ENCODE assay signal across 24 cellular contexts in genomic region chr6:42969934-42970333, GRCh38. TPM values are rescaled to one million over a fixed set of nuclear protein-coding genes. Genes with fewer than 3 reads are reported as not detected.
"Had no signal": no experiment of that assay in that cellular context is flagged by ENCODE, and none has a peak within 500 bp of the region (broad histone marks: within the 10 kb centered on the region; RNA-seq: fewer than 3 reads in every experiment).

No MANE protein-coding gene starts in this region.

- H3K36me3 Mint-ChIP-seq: natural killer cell treated with Interleukin-12 subunit alpha and Interleukin-12 subunit beta and Interleukin-15 and Interleukin-18, amount 100 ng/mL, for 72 hours had no signal

- H3K9me3 ChIP-seq: esophagus muscularis mucosa, left ventricle myocardium inferior, prostate gland, spleen, tibial nerve, upper lobe of right lung had no signal

- H3K27me3 Mint-ChIP-seq: natural killer cell treated with Interleukin-12 subunit alpha and Interleukin-12 subunit beta and Interleukin-15 and Interleukin-18, amount 100 ng/mL, for 72 hours; stimulated activated memory B cell treated with anti-CD40 and anti-IgM and Interleukin-4, amounts not matched to agents 10 μg/mL and 1 μg/mL and 100 μg/mL, for 72 hours; stimulated activated naive CD8-positive, alpha-beta T cell treated with anti-CD3 and anti-CD28 coated beads, Interleukin-15, Interleukin-2, amounts not matched to agents 100 ng/mL and 50 ng/mL, for 24 hours had no signal

- H3K9ac ChIP-seq: parathyroid adenoma had no signal

- H3K27ac Mint-ChIP-seq: immature natural killer cell; natural killer cell treated with Interleukin-12 subunit alpha and Interleukin-12 subunit beta and Interleukin-15 and Interleukin-18, amount 100 ng/mL, for 72 hours; stimulated activated memory B cell treated with anti-CD40 and anti-IgM and Interleukin-4, amounts not matched to agents 10 μg/mL and 1 μg/mL and 100 μg/mL, for 72 hours had no signal

- ATAC-seq: natural killer cell treated with Interleukin-12 subunit alpha and Interleukin-12 subunit beta and Interleukin-15 and Interleukin-18, amount 100 ng/mL, for 72 hours; sciatic nerve; stimulated activated memory B cell treated with anti-CD40 and anti-IgM and Interleukin-4, amounts not matched to agents 10 μg/mL and 1 μg/mL and 100 μg/mL, for 72 hours; upper lobe of right lung had no signal

- H3K4me1 ChIP-seq: parathyroid adenoma, prostate gland, tibial nerve, upper lobe of right lung had no signal

- H3K4me3 Mint-ChIP-seq: immature natural killer cell; natural killer cell treated with Interleukin-12 subunit alpha and Interleukin-12 subunit beta and Interleukin-15 and Interleukin-18, amount 100 ng/mL, for 72 hours; stimulated activated memory B cell treated with anti-CD40 and anti-IgM and Interleukin-4, amounts not matched to agents 10 μg/mL and 1 μg/mL and 100 μg/mL, for 72 hours; stimulated activated naive CD8-positive, alpha-beta T cell treated with anti-CD3 and anti-CD28 coated beads, Interleukin-15, Interleukin-2, amounts not matched to agents 100 ng/mL and 50 ng/mL, for 24 hours had no signal

- H3K4me3 ChIP-seq: esophagus muscularis mucosa, left ventricle myocardium inferior, lung, prostate gland, spleen, tibial nerve, upper lobe of right lung had no signal

- H3K27ac ChIP-seq: epithelial cell of prostate, esophagus muscularis mucosa, left ventricle myocardium inferior, parathyroid adenoma, prostate gland, spleen, tibial nerve, upper lobe of right lung had no signal

- H3K9me3 Mint-ChIP-seq: immature natural killer cell; natural killer cell treated with Interleukin-12 subunit alpha and Interleukin-12 subunit beta and Interleukin-15 and Interleukin-18, amount 100 ng/mL, for 72 hours; stimulated activated memory B cell treated with anti-CD40 and anti-IgM and Interleukin-4, amounts not matched to agents 10 μg/mL and 1 μg/mL and 100 μg/mL, for 72 hours; stimulated activated naive CD8-positive, alpha-beta T cell treated with anti-CD3 and anti-CD28 coated beads, Interleukin-15, Interleukin-2, amounts not matched to agents 100 ng/mL and 50 ng/mL, for 24 hours had no signal

- DNase-seq: cortex of kidney; effector memory CD4-positive, alpha-beta T cell; foreskin fibroblast; immature natural killer cell; left ventricle myocardium inferior; mesenchymal stem cell; midbrain; spleen; stimulated activated CD4-positive, alpha-beta T cell treated with anti-CD3 and anti-CD28 coated beads, Interleukin-15, amount 100 ng/mL, for 24 hours; stimulated activated CD4-positive, alpha-beta T cell treated with anti-CD3 and anti-CD28 coated beads, Interleukin-1b, Interleukin-23, amount 100 ng/mL, for 48 hours; stimulated activated CD4-positive, alpha-beta T cell treated with anti-CD3 and anti-CD28 coated beads, Interleukin-4, amount 100 ng/mL, for 24 hours; upper lobe of right lung had no signal

- H3K27me3 ChIP-seq: esophagus muscularis mucosa, spleen, tibial nerve, upper lobe of right lung had no signal

RNA-seq across cellular contexts. Expression of gene GNMT, which starts 9.4 kb away (rescaled TPM):
- total RNA-seq: chondrocyte, skeletal muscle tissue had no signal
